1 cellular context compared by ENCODE assay signal in the genomic region with DNA sequence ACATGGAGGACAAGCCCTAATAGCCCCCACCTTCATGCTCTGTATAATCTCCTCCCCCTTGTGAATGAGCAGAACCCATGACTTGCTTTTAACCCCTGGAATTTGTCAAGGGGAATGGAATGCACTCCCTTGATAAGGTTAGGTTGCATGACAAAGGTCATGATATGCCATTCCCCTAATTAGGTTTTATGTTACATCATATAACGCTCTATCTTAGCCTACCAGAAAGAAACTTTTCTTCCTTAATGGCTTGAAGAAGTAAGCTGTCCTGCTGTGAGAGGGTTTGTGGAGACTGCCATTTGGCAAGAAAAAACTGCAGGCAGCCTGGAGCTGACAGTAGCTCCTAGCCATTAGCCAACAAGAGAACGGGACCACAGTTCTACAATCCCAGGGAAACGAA.
TF ChIP-seq lines count a peak whose summit lies in the region.

No MANE protein-coding gene starts in this region.

TF ChIP-seq in GM23338, 12 proteins besides CTCF, POLR2A, EP300 and RAD21 (continued from another document):
- TF ChIP-seq STAT1 (IDR thresholded peaks at IDR 0.05; ENCODE audit: unreplicated experiment) = no peak
- TF ChIP-seq EZH2 (IDR thresholded peaks at IDR 0.05; ENCODE audit: low read depth, unreplicated experiment) = no peak
- TF ChIP-seq, protein P1, sequence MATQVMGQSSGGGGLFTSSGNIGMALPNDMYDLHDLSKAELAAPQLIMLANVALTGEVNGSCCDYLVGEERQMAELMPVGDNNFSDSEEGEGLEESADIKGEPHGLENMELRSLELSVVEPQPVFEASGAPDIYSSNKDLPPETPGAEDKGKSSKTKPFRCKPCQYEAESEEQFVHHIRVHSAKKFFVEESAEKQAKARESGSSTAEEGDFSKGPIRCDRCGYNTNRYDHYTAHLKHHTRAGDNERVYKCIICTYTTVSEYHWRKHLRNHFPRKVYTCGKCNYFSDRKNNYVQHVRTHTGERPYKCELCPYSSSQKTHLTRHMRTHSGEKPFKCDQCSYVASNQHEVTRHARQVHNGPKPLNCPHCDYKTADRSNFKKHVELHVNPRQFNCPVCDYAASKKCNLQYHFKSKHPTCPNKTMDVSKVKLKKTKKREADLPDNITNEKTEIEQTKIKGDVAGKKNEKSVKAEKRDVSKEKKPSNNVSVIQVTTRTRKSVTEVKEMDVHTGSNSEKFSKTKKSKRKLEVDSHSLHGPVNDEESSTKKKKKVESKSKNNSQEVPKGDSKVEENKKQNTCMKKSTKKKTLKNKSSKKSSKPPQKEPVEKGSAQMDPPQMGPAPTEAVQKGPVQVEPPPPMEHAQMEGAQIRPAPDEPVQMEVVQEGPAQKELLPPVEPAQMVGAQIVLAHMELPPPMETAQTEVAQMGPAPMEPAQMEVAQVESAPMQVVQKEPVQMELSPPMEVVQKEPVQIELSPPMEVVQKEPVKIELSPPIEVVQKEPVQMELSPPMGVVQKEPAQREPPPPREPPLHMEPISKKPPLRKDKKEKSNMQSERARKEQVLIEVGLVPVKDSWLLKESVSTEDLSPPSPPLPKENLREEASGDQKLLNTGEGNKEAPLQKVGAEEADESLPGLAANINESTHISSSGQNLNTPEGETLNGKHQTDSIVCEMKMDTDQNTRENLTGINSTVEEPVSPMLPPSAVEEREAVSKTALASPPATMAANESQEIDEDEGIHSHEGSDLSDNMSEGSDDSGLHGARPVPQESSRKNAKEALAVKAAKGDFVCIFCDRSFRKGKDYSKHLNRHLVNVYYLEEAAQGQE (IDR thresholded peaks at IDR 0.05; ENCODE audit: unreplicated experiment) = no peak
- no peak for TF ChIP-seq EZH2phosphoT487 (IDR thresholded peaks at IDR 0.05; ENCODE audit: unreplicated experiment)
- TF ChIP-seq ZNF331 (CRISPR knock-in tag; IDR thresholded peaks at IDR 0.05; ENCODE audit: low read depth) = no peak
- TF ChIP-seq, protein P2, sequence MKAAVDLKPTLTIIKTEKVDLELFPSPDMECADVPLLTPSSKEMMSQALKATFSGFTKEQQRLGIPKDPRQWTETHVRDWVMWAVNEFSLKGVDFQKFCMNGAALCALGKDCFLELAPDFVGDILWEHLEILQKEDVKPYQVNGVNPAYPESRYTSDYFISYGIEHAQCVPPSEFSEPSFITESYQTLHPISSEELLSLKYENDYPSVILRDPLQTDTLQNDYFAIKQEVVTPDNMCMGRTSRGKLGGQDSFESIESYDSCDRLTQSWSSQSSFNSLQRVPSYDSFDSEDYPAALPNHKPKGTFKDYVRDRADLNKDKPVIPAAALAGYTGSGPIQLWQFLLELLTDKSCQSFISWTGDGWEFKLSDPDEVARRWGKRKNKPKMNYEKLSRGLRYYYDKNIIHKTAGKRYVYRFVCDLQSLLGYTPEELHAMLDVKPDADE (IDR thresholded peaks at IDR 0.05) = no peak
- no peak for TF ChIP-seq POLR2AphosphoS5 (IDR thresholded peaks at IDR 0.05; ENCODE audit: low read depth)
